Comparison of ENCODE assay signal across 8 cellular contexts in the genomic region with DNA sequence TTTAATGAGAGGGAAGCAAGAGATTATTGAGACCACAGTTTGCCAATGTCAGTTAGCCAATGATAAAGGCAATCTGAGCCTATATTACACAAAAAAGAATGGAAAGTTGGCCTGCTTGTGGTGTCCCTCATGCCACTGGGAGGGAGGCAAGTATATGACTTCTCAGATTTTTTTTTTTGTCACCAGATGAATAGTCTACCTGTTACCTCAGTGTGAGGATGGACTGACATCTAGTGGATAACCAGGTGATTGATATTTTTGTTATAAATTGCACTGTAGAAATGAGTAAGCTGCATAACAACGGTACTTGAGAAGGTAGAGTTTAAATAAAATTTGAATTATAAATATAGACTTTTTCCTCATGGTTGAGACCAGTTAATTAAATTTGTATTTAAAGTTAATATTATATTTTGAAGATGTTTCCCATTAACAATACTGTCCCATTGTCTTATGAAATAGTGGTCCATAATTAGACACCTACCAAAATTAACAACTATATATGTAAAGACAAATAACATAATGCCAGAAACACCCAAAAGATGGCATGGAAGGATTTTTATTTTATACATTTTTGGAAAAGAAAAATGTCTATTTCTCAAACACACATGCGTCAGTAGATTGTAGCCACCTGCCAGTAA.
DNase-seq lines count a peak whose midpoint lies in the region; ATAC-seq and TF ChIP-seq lines count a peak whose summit lies in the region.

No MANE protein-coding gene starts in this region.

- H3K4me1 ChIP-seq in heart left ventricle (no peaks in the 10 kb centered on the region), OCI-LY7 (ENCODE audit: insufficient read depth, low read length, poor library complexity, severe bottlenecking) (no peaks in the 10 kb centered on the region), HAP-1 (peaks cover 19% of the 10 kb centered on the region)

- H3K4me3 Mint-ChIP-seq in activated T-helper 1 cell treated with anti-CD3 and anti-CD28 coated beads, Interleukin-12 subunit alpha, Interleukin-12 subunit beta, Interleukin-2, Interleukin-4 antibody, amounts not matched to agents 30 ng/mL and 10 ng/mL and 1 ng/mL, durations not matched to agents 14 hours and 24 hours and 36 hours: no peak overlapping the region

- WGBS in heart left ventricle, 4 donors: 70 to 81% (median 78%) methylated on average over 2 of the region's 2 CpGs

- peak in 11 of 12 donors; percentile 32 to 74 (median 62) for TF ChIP-seq CTCF in heart left ventricle (IDR thresholded peaks at IDR 0.05)
- peak; percentile 83 for TF ChIP-seq CTCF in OCI-LY7 (conservative IDR thresholded peaks at IDR 0.05; ENCODE audit: low read length)

- H3K9me3 ChIP-seq in heart left ventricle (no peaks in the 10 kb centered on the region), OCI-LY7 (ENCODE audit: low read length) (no peaks in the 10 kb centered on the region), HAP-1 (no peaks in the 10 kb centered on the region)

- H3K27ac ChIP-seq in heart left ventricle (no peak overlapping the region), OCI-LY7 (ENCODE audit: low read depth, low read length, poor library complexity, severe bottlenecking) (no peak overlapping the region)

- in situ Hi-C loops in HAP-1 (cut with MboI; ENCODE audit: low sequenced_read_pairs): loop anchor here (10.0 kb wide), 1 partner anchor 357 kb away; no protein-coding TSS in a partner anchor

- BruUV-seq in OCI-LY7 (replicated peaks; lab: Mats Ljungman, UMichigan): no TSS peak

- CTCF ChIA-PET in OCI-LY7 (lab: Charles Lee; ENCODE audit: unreplicated experiment): no interaction called here

- no peak overlapping the region for H3K4me2 ChIP-seq in OCI-LY7 (ENCODE audit: low read length)

- intact Hi-C loops in heart left ventricle (cut with DNase I): loop anchor here in 5 of 10 donors (1.0 to 10.0 kb wide), 6 partner anchors 361 to 1120 kb away; no protein-coding TSS in a partner anchor
- intact Hi-C loops in cardiac septum (cut with DNase I): loop anchor here (5.0 kb wide), 2 partner anchors 350 to 365 kb away; no protein-coding TSS in a partner anchor
- intact Hi-C loops in OCI-LY7 (cut with micrococcal nuclease; ENCODE audit: unreplicated experiment): loop anchor here (2.0 to 5.0 kb wide), 2 partner anchors 361 to 1090 kb away; no protein-coding TSS in a partner anchor
- intact Hi-C loops in activated T-helper 1 cell treated with anti-CD3 and anti-CD28 coated beads, Interleukin-12 subunit alpha, Interleukin-12 subunit beta, Interleukin-2, Interleukin-4 antibody, amounts not matched to agents 30 ng/mL and 10 ng/mL and 1 ng/mL, durations not matched to agents 14 hours and 24 hours and 36 hours (cut with micrococcal nuclease): loop anchor here (1.0 to 5.0 kb wide), 7 partner anchors 55 to 1090 kb away; no protein-coding TSS in a partner anchor

- no peaks in the 10 kb centered on the region for H4K20me1 ChIP-seq in OCI-LY7 (ENCODE audit: insufficient read depth, low read length)

- ATAC-seq in heart left ventricle (peak in 2 of 4 donors; percentile 52 to 61), HG02870 (IDR thresholded peaks at IDR 0.05; ENCODE audit: unreplicated experiment) (peak; percentile 77)

- H3K4me1 Mint-ChIP-seq in activated T-helper 1 cell treated with anti-CD3 and anti-CD28 coated beads, Interleukin-12 subunit alpha, Interleukin-12 subunit beta, Interleukin-2, Interleukin-4 antibody, amounts not matched to agents 30 ng/mL and 10 ng/mL and 1 ng/mL, durations not matched to agents 14 hours and 24 hours and 36 hours (ENCODE audit: low read depth): peaks cover 17% of the 10 kb centered on the region

- DNase-seq in heart left ventricle (no peak), cardiac septum (ENCODE audit: low spot score) (no peak), OCI-LY7 (ENCODE audit: low spot score) (peak; percentile 54), fibroblast of gingiva (ENCODE audit: low read depth) (peak; percentile 38), renal cortical epithelial cell (ENCODE audit: low read depth) (peak; percentile 63), HAP-1 (ENCODE audit: low spot score in 2 of 2) (no peak)
- no peak for DNase-seq in activated T-helper 1 cell treated with anti-CD3 and anti-CD28 coated beads, Interleukin-12 subunit alpha, Interleukin-12 subunit beta, Interleukin-2, Interleukin-4 antibody, amounts not matched to agents 30 ng/mL and 10 ng/mL and 1 ng/mL, durations not matched to agents 14 hours and 24 hours and 36 hours (ENCODE audit: low spot score)

- no peaks in the 10 kb centered on the region for H3K9me2 ChIP-seq in OCI-LY7 (ENCODE audit: insufficient read depth, low read length)

- H3K36me3 Mint-ChIP-seq in activated T-helper 1 cell treated with anti-CD3 and anti-CD28 coated beads, Interleukin-12 subunit alpha, Interleukin-12 subunit beta, Interleukin-2, Interleukin-4 antibody, amounts not matched to agents 30 ng/mL and 10 ng/mL and 1 ng/mL, durations not matched to agents 14 hours and 24 hours and 36 hours (ENCODE audit: low read depth): no peaks in the 10 kb centered on the region

- H3K27ac Mint-ChIP-seq in activated T-helper 1 cell treated with anti-CD3 and anti-CD28 coated beads, Interleukin-12 subunit alpha, Interleukin-12 subunit beta, Interleukin-2, Interleukin-4 antibody, amounts not matched to agents 30 ng/mL and 10 ng/mL and 1 ng/mL, durations not matched to agents 14 hours and 24 hours and 36 hours: no peak overlapping the region

- H3K27me3 ChIP-seq in heart left ventricle: no peaks in the 10 kb centered on the region
- no peaks in the 10 kb centered on the region for H3K27me3 ChIP-seq in HAP-1 (ENCODE audit: low read depth)

- no peak for TF ChIP-seq POLR2A in heart left ventricle (IDR thresholded peaks at IDR 0.05)

- H2AFZ ChIP-seq in OCI-LY7 (ENCODE audit: low read length): no peak overlapping the region

- no peaks in the 10 kb centered on the region for H3K27me3 Mint-ChIP-seq in activated T-helper 1 cell treated with anti-CD3 and anti-CD28 coated beads, Interleukin-12 subunit alpha, Interleukin-12 subunit beta, Interleukin-2, Interleukin-4 antibody, amounts not matched to agents 30 ng/mL and 10 ng/mL and 1 ng/mL, durations not matched to agents 14 hours and 24 hours and 36 hours (ENCODE audit: insufficient read depth)

- peaks cover 8% of the 10 kb centered on the region for H3K9me3 Mint-ChIP-seq in activated T-helper 1 cell treated with anti-CD3 and anti-CD28 coated beads, Interleukin-12 subunit alpha, Interleukin-12 subunit beta, Interleukin-2, Interleukin-4 antibody, amounts not matched to agents 30 ng/mL and 10 ng/mL and 1 ng/mL, durations not matched to agents 14 hours and 24 hours and 36 hours

- no peaks in the 10 kb centered on the region for H3K36me3 ChIP-seq in heart left ventricle
- H3K36me3 ChIP-seq in OCI-LY7 (ENCODE audit: insufficient read depth, low read length): no peaks in the 10 kb centered on the region
- H3K36me3 ChIP-seq in HAP-1 (replicated peaks): no peaks in the 10 kb centered on the region

- no peaks in the 10 kb centered on the region for H3K79me2 ChIP-seq in OCI-LY7 (ENCODE audit: insufficient read depth, low read depth, low read length)

- POLR2A ChIA-PET in OCI-LY7 (lab: Charles Lee): interaction anchor here (0.6 kb wide), 1 partner anchor 232 kb away, joined by 3 read pairs; no protein-coding TSS in a partner anchor

- H3K4me3 ChIP-seq in heart left ventricle: no peak overlapping the region
- H3K4me3 ChIP-seq in OCI-LY7 (ENCODE audit: low read depth, low read length, poor library complexity, severe bottlenecking): no peak overlapping the region
- H3K4me3 ChIP-seq in HAP-1: no peak overlapping the region

Comparison
In these comparisons a context has a peak if more than half of its experiments do, and no peak if none do; other contexts are left out.
1. DNase-seq: peak in OCI-LY7 (single experiment), fibroblast of gingiva (single experiment) and renal cortical epithelial cell (single experiment); none in heart left ventricle (0 of 5), cardiac septum (single experiment), activated T-helper 1 cell treated with anti-CD3 and anti-CD28 coated beads, Interleukin-12 subunit alpha, Interleukin-12 subunit beta, Interleukin-2, Interleukin-4 antibody, amounts not matched to agents 30 ng/mL and 10 ng/mL and 1 ng/mL, durations not matched to agents 14 hours and 24 hours and 36 hours (single experiment) and HAP-1 (0 of 2).